Comparison of ENCODE assay signal across 12 cellular contexts in genomic region chr14:94320243-94320642, GRCh38. TPM values are rescaled to one million over a fixed set of nuclear protein-coding genes. Genes with fewer than 3 reads are reported as not detected.
A peak's percentile ranks its signal among the peaks of the same experiment; 100 is the strongest.
DNase-seq lines count a peak whose midpoint lies in the region; ATAC-seq, FAIRE-seq and TF ChIP-seq lines count a peak whose summit lies in the region.
"Had no signal": no experiment of that assay in that cellular context is flagged by ENCODE, and none has a peak within 500 bp of the region (broad histone marks: within the 10 kb centered on the region; RNA-seq: fewer than 3 reads in every experiment).

No MANE protein-coding gene starts in this region.

- peak; percentile 59 for ATAC-seq in GM19025 (IDR thresholded peaks at IDR 0.05; ENCODE audit: low read depth, unreplicated experiment)
- ATAC-seq in body of pancreas: peak; percentile 55
- ATAC-seq: CD8-positive, alpha-beta T cell; Right ventricle myocardium inferior had no signal

- H3K27me3 Mint-ChIP-seq in type B pancreatic cell: no peaks in the 10 kb centered on the region

- H3K9ac ChIP-seq in mucosa of stomach (ENCODE audit: low read length): peak overlapping the region; percentile 64

- H3K36me3 ChIP-seq in body of pancreas (replicated peaks in 1 of 2; ENCODE audit: insufficient read depth in 1 of 2, low read depth in 2 of 2): no peaks in the 10 kb centered on the region
- no peaks in the 10 kb centered on the region for H3K36me3 ChIP-seq in mucosa of stomach (ENCODE audit: control insufficient read depth, insufficient read depth, low read length)

- WGBS in body of pancreas, 2 donors: 32 to 41% methylated on average over 5 of the region's 5 CpGs

- no peak overlapping the region for H3K27ac Mint-ChIP-seq in type B pancreatic cell
- H3K27ac Mint-ChIP-seq: CD8-positive, alpha-beta T cell had no signal

- H3K9me3 Mint-ChIP-seq in type B pancreatic cell: no peaks in the 10 kb centered on the region
- H3K9me3 Mint-ChIP-seq: CD8-positive, alpha-beta T cell had no signal

- H3K9me3 ChIP-seq in body of pancreas (no peaks in the 10 kb centered on the region), mucosa of stomach (ENCODE audit: control insufficient read depth, low read length) (no peaks in the 10 kb centered on the region)

- H3K36me3 Mint-ChIP-seq in type B pancreatic cell: no peaks in the 10 kb centered on the region
- H3K36me3 Mint-ChIP-seq: CD8-positive, alpha-beta T cell had no signal

- peak; percentile 19 to 20 for DNase-seq in Kasumi-1 (lab: John Stamatoyannopoulos, UW)
- peak in 2 of 4 donors; percentile 12 to 22 for DNase-seq in body of pancreas
- DNase-seq in NCI-H1105 treated with DMSO at 0.1 percent for 48 hours (lab: John Stamatoyannopoulos, UW): no peak
- no peak for DNase-seq in GM19239 (ENCODE audit: insufficient read length, low spot score)
- no peak for DNase-seq in activated effector memory CD4-positive, alpha-beta T cell treated with anti-CD3 and anti-CD28 coated beads, Interleukin-2, amount 50 U/mL, for 16 hours
- DNase-seq in type B pancreatic cell (ENCODE audit: extremely low spot score, unreplicated experiment): no peak
- DNase-seq: CD8-positive, alpha-beta T cell; NCI-H345; substantia nigra had no signal

- H3K4me3 ChIP-seq in body of pancreas: no peak overlapping the region
- H3K4me3 ChIP-seq in mucosa of stomach (ENCODE audit: low read length): no peak overlapping the region

- intact Hi-C loops in body of pancreas (cut with DNase I): no loop called here

- TF ChIP-seq CTCF in body of pancreas (IDR thresholded peaks at IDR 0.05) (no peak), type B pancreatic cell (conservative IDR thresholded peaks at IDR 0.05) (no peak)

- no peak for TF ChIP-seq POLR2A in body of pancreas (IDR thresholded peaks at IDR 0.05)

- peak overlapping the region in 3 of 4 donors; percentile 53 to 77 (median 72) for H3K27ac ChIP-seq in body of pancreas

- H3K4me1 Mint-ChIP-seq in type B pancreatic cell (ENCODE audit: unreplicated experiment): no peaks in the 10 kb centered on the region

- no peaks in the 10 kb centered on the region for H3K4me1 ChIP-seq in body of pancreas
- H3K4me1 ChIP-seq in mucosa of stomach (ENCODE audit: control insufficient read depth, insufficient read depth, low read length): peaks cover 5% of the 10 kb centered on the region

- H3K27me3 ChIP-seq in body of pancreas: no peaks in the 10 kb centered on the region
- no peaks in the 10 kb centered on the region for H3K27me3 ChIP-seq in mucosa of stomach (ENCODE audit: control insufficient read depth, insufficient read depth, low read length)

- H3K4me3 Mint-ChIP-seq in type B pancreatic cell: no peak overlapping the region
- H3K4me3 Mint-ChIP-seq: CD8-positive, alpha-beta T cell had no signal

- FAIRE-seq in GM19239 (lab: Jason Lieb, UNC): no peak

RNA-seq across cellular contexts. Expression of gene SERPINA6, which starts 2.9 kb away (rescaled TPM):
- 10 to 100 TPM in 1 of 2 donors, 1 to 10 TPM in 1; 6.5 to 10.9 TPM for total RNA-seq in body of pancreas
- total RNA-seq in type B pancreatic cell (ENCODE audit: low replicate concordance): 0.77 and 1.2 TPM in 2 replicates
- total RNA-seq: CD8-positive, alpha-beta T cell; Right ventricle myocardium inferior had no signal

RNA-seq across cellular contexts. Expression of gene SERPINA10, which starts 27.2 kb away (rescaled TPM):
- total RNA-seq in body of pancreas (1 to 10 TPM in 1 of 2 donors, not detected in 1; 3.0 TPM), type B pancreatic cell (ENCODE audit: low replicate concordance) (1.5 and 2.8 TPM in 2 replicates)
- total RNA-seq: CD8-positive, alpha-beta T cell; Right ventricle myocardium inferior had no signal

RNA-seq across cellular contexts. Expression of gene SERPINA2, which starts 46.3 kb away (rescaled TPM):
- not detected for total RNA-seq in body of pancreas
- not detected in 2 replicates for total RNA-seq in type B pancreatic cell (ENCODE audit: low replicate concordance)
- total RNA-seq: CD8-positive, alpha-beta T cell; Right ventricle myocardium inferior had no signal

Comparison
In these comparisons a context has a peak if more than half of its experiments do, and no peak if none do; other contexts are left out.
1. DNase-seq: peak in Kasumi-1 (2 of 2); none in NCI-H1105 treated with DMSO at 0.1 percent for 48 hours (single experiment), GM19239 (single experiment), activated effector memory CD4-positive, alpha-beta T cell treated with anti-CD3 and anti-CD28 coated beads, Interleukin-2, amount 50 U/mL, for 16 hours (single experiment) and type B pancreatic cell (single experiment).